1 cellular context compared by ENCODE assay signal in the genomic region with DNA sequence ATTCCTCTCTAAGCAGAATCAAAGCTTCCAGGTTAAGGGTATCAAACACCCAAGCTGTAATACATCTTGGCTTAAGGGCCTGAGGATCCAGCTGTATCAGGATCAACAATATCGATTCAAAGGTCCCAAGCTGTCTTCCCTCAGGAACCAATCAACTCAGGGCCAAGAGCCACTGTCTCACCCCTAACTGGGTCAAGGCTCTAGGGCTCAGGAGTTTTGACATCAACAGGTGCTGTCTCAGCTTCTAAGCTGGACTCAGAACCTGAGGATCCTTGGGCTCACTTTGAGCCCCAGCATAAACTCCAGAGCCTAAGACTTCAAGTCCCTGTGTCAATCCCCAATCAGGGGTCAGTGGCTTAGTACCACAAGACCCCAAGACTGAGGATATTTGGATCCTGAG.
TF ChIP-seq lines count a peak whose summit lies in the region.

No MANE protein-coding gene starts in this region.

TF ChIP-seq in endothelial cell of umbilical vein, 7 proteins besides CTCF, POLR2A, EP300 and RAD21:
- TF ChIP-seq EZH2 (IDR thresholded peaks at IDR 0.05; ENCODE audit: borderline replicate concordance, low read depth, low read length, severe bottlenecking) (no peak), GATA2 (IDR thresholded peaks at IDR 0.05; ENCODE audit: insufficient read depth, insufficient read length, low read depth, low read length) (no peak), MYC (IDR thresholded peaks at IDR 0.05; ENCODE audit: low read depth, low read length) (no peak)
TF ChIP-seq in endothelial cell of umbilical vein: peak in this region for 0.
